14 cellular contexts compared by ENCODE assay signal in genomic region chr20:62580733-62581132, GRCh38.
DNase-seq lines count a peak whose midpoint lies in the region; ATAC-seq and TF ChIP-seq lines count a peak whose summit lies in the region.
"Had no signal": no experiment of that assay in that cellular context is flagged by ENCODE, and none has a peak within 500 bp of the region (broad histone marks: within the 10 kb centered on the region; RNA-seq: fewer than 3 reads in every experiment).

No MANE protein-coding gene starts in this region.

- intact Hi-C loops in right cardiac atrium (cut with DNase I): no loop called here
- intact Hi-C loops in left ventricle myocardium inferior (cut with micrococcal nuclease): no loop called here
- intact Hi-C loops in psoas muscle (cut with DNase I): no loop called here
- intact Hi-C loops in naive thymus-derived CD4-positive, alpha-beta T cell (cut with micrococcal nuclease): no loop called here

- H3K36me3 ChIP-seq in left ventricle myocardium inferior (no peaks in the 10 kb centered on the region), NT2/D1 (ENCODE audit: insufficient read depth, insufficient read length, low read length) (no peaks in the 10 kb centered on the region), RWPE2 (ENCODE audit: low read depth) (no peaks in the 10 kb centered on the region), psoas muscle (ENCODE audit: insufficient read depth in 1 of 2, low read depth in 1 of 2) (no peaks in the 10 kb centered on the region)
- H3K36me3 ChIP-seq in naive thymus-derived CD4-positive, alpha-beta T cell (ENCODE audit: control insufficient read depth in 2 of 3, insufficient read depth in 3 of 3, low read length in 3 of 3): no peaks in the 10 kb centered on the region
- H3K36me3 ChIP-seq: BE2C had no signal

- H3K9ac ChIP-seq in NT2/D1 (ENCODE audit: insufficient read length, low read depth): peak overlapping the region; percentile 27

- H3K27ac Mint-ChIP-seq in naive thymus-derived CD4-positive, alpha-beta T cell: no peak overlapping the region
- H3K27ac Mint-ChIP-seq: CD4-positive, alpha-beta memory T cell; GM23338; H9 had no signal

- ATAC-seq in right cardiac atrium (peak; percentile 1 to 3), RWPE2 (ENCODE audit: low read depth) (peak; percentile 11; the same call in 1 of the 3 replicates), psoas muscle (peak; percentile 5 to 9 (median 6)), HG03520 (IDR thresholded peaks at IDR 0.05; ENCODE audit: unreplicated experiment) (no peak)
- ATAC-seq in naive thymus-derived CD4-positive, alpha-beta T cell: no peak
- ATAC-seq: GM23338 had no signal

- H3K4me3 Mint-ChIP-seq in naive thymus-derived CD4-positive, alpha-beta T cell: no peak overlapping the region
- H3K4me3 Mint-ChIP-seq: CD4-positive, alpha-beta memory T cell; GM23338; H9 had no signal

- no peaks in the 10 kb centered on the region for H3K27me3 ChIP-seq in right cardiac atrium (ENCODE audit: control insufficient read depth, insufficient read depth)
- peaks cover 86% of the 10 kb centered on the region for H3K27me3 ChIP-seq in left ventricle myocardium inferior (ENCODE audit: low read depth)
- peaks cover 29% of the 10 kb centered on the region for H3K27me3 ChIP-seq in NT2/D1 (ENCODE audit: insufficient read depth, insufficient read length)
- H3K27me3 ChIP-seq in RWPE2 (ENCODE audit: insufficient read depth, poor library complexity, severe bottlenecking): peaks cover 81% of the 10 kb centered on the region
- H3K27me3 ChIP-seq in psoas muscle (ENCODE audit: insufficient read depth in 3 of 3, low read length in 2 of 3): peaks cover 0 to 9% (median 0%) of the 10 kb centered on the region in 3 donors
- peaks cover 0 to 9% of the 10 kb centered on the region in 2 donors for H3K27me3 ChIP-seq in naive thymus-derived CD4-positive, alpha-beta T cell (ENCODE audit: control insufficient read depth in 2 of 2, insufficient read depth in 2 of 2, low read length in 2 of 2)
- H3K27me3 ChIP-seq: BE2C had no signal

- DNase-seq in right cardiac atrium (peak in 1 of 3 donors; percentile 39), left ventricle myocardium inferior (no peak), NT2/D1 (ENCODE audit: low read depth, low spot score) (no peak), RWPE2 (ENCODE audit: low spot score) (no peak), psoas muscle (no peak)
- DNase-seq in naive thymus-derived CD4-positive, alpha-beta T cell: no peak
- DNase-seq: BE2C; CD4-positive, alpha-beta memory T cell; DMS79 treated with DMSO at 0.1 percent for 48 hours; EL; H9 had no signal

- 55% methylated on average over 12 of the region's 12 CpGs for WGBS in right cardiac atrium
- 53 to 63% (median 60%) methylated on average over 10 to 12 of the region's 12 CpGs for WGBS in psoas muscle, 3 donors

- TF ChIP-seq CTCF in left ventricle myocardium inferior (IDR thresholded peaks at IDR 0.05; ENCODE audit: borderline replicate concordance) (no peak), RWPE2 (IDR thresholded peaks at IDR 0.05; ENCODE audit: poor library complexity, severe bottlenecking) (no peak), psoas muscle (IDR thresholded peaks at IDR 0.05) (no peak)

- H3K9me3 ChIP-seq in right cardiac atrium (ENCODE audit: control insufficient read depth, low read length) (no peaks in the 10 kb centered on the region), left ventricle myocardium inferior (replicated peaks) (no peaks in the 10 kb centered on the region), NT2/D1 (ENCODE audit: insufficient read depth, low read length) (no peaks in the 10 kb centered on the region), RWPE2 (ENCODE audit: severe bottlenecking) (no peaks in the 10 kb centered on the region), psoas muscle (no peaks in the 10 kb centered on the region)
- H3K9me3 ChIP-seq in naive thymus-derived CD4-positive, alpha-beta T cell (ENCODE audit: control insufficient read depth in 2 of 3, low read length in 3 of 3): no peaks in the 10 kb centered on the region
- H3K9me3 ChIP-seq: BE2C had no signal

- CTCF ChIA-PET in naive thymus-derived CD4-positive, alpha-beta T cell (lab: Charles Lee): no interaction called here

- peaks cover 37 to 61% (median 53%) of the 10 kb centered on the region in 5 donors for H3K27me3 Mint-ChIP-seq in naive thymus-derived CD4-positive, alpha-beta T cell

- peaks cover 0 to 4% (median 0%) of the 10 kb centered on the region in 11 donors for H3K9me3 Mint-ChIP-seq in naive thymus-derived CD4-positive, alpha-beta T cell
- H3K9me3 Mint-ChIP-seq: CD4-positive, alpha-beta memory T cell; GM23338; H9 had no signal

- H3K4me1 Mint-ChIP-seq in naive thymus-derived CD4-positive, alpha-beta T cell: peaks cover 0 to 12% (median 4%) of the 10 kb centered on the region in 7 donors

- POLR2A ChIA-PET in naive thymus-derived CD4-positive, alpha-beta T cell (lab: Charles Lee): no interaction called here

- H3K27ac ChIP-seq in right cardiac atrium (ENCODE audit: low read length) (no peak overlapping the region), left ventricle myocardium inferior (replicated peaks) (no peak overlapping the region), RWPE2 (ENCODE audit: poor library complexity, severe bottlenecking) (no peak overlapping the region), psoas muscle (no peak overlapping the region)
- no peak overlapping the region for H3K27ac ChIP-seq in naive thymus-derived CD4-positive, alpha-beta T cell (ENCODE audit: low read depth, low read length)
- H3K27ac ChIP-seq: C4-2B had no signal

- H3K36me3 Mint-ChIP-seq in naive thymus-derived CD4-positive, alpha-beta T cell: peaks cover 0 to 5% (median 0%) of the 10 kb centered on the region in 5 donors
- H3K36me3 Mint-ChIP-seq: CD4-positive, alpha-beta memory T cell had no signal

- H3K4me3 ChIP-seq in right cardiac atrium (ENCODE audit: low read length): no peak overlapping the region
- H3K4me3 ChIP-seq in left ventricle myocardium inferior: no peak overlapping the region
- H3K4me3 ChIP-seq in NT2/D1 (ENCODE audit: insufficient read length, low read depth): no peak overlapping the region
- no peak overlapping the region for H3K4me3 ChIP-seq in RWPE2 (ENCODE audit: severe bottlenecking)
- H3K4me3 ChIP-seq in psoas muscle: no peak overlapping the region
- H3K4me3 ChIP-seq in naive thymus-derived CD4-positive, alpha-beta T cell (ENCODE audit: low read length): no peak overlapping the region
- H3K4me3 ChIP-seq: GM23338 had no signal

- no peaks in the 10 kb centered on the region for H3K4me1 ChIP-seq in right cardiac atrium (ENCODE audit: control insufficient read depth, insufficient read depth, low read length)
- peaks cover 15% of the 10 kb centered on the region for H3K4me1 ChIP-seq in left ventricle myocardium inferior
- peaks cover 21% of the 10 kb centered on the region for H3K4me1 ChIP-seq in NT2/D1 (ENCODE audit: insufficient read depth, insufficient read length)
- no peaks in the 10 kb centered on the region for H3K4me1 ChIP-seq in RWPE2 (ENCODE audit: insufficient read depth, poor library complexity, severe bottlenecking)
- no peaks in the 10 kb centered on the region for H3K4me1 ChIP-seq in psoas muscle
- H3K4me1 ChIP-seq in naive thymus-derived CD4-positive, alpha-beta T cell (ENCODE audit: control insufficient read depth in 2 of 2, insufficient read depth in 2 of 2, low read length in 2 of 2): no peaks in the 10 kb centered on the region
- H3K4me1 ChIP-seq: BE2C had no signal

Comparison
In these comparisons a context has a peak if more than half of its experiments do, and no peak if none do; other contexts are left out.
1. ATAC-seq: peak in right cardiac atrium (2 of 2), RWPE2 (single experiment) and psoas muscle (4 of 4); none in naive thymus-derived CD4-positive, alpha-beta T cell (single experiment) and HG03520 (single experiment).